ENCODE assay signal across 8 cellular contexts in the genomic region with DNA sequence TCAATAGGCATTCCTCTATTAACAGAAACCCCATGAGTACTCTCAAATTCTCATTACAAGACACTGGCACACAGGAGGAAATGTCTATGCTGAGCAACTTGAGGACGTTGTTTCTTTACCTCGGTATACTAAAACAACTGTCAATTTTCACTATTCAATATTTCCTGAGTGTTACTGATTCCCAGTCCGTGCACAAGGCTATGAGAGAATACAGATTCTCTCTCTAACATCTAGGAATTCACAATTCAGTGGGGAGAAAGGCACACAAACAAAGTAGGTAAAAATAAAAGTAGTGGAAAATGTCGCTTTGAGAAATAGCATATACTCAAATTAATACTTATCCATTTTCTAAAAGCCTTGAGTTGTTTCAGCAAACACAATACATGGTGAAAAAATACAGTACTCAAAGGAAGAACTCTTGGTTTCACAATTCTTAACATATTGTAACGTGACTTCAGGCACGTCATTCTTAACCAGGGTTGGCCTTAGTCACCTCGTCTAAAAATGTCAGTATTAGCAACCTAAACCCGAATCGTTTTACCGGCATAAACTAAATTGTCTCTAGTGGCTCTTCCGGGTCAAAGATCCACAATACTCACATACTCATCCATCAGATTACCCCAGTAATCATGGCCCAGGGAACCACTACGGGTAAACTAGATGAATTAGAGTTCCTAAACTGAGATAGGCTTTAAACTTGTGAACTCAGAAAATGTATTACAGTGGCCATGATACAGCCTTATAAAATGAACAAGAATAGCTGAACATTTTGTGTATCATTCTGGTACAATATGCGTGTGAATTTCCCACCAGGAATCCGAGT. TPM values are rescaled to one million over a fixed set of nuclear protein-coding genes. Genes with fewer than 3 reads are reported as not detected.
DNase-seq lines count a peak whose midpoint lies in the region; ATAC-seq and TF ChIP-seq lines count a peak whose summit lies in the region.

No MANE protein-coding gene starts in this region.

- CTCF ChIA-PET in CD8-positive, alpha-beta memory T cell (lab: Charles Lee), result no interaction called here
- CTCF ChIA-PET in activated naive CD4-positive, alpha-beta T cell treated with anti-CD3 and anti-CD28 coated beads, Interleukin-2, amount 10 ng/mL, durations not matched to agents 7 days and 5 days (lab: Charles Lee), result no interaction called here

- H3K4me1 ChIP-seq in CD8-positive, alpha-beta memory T cell (ENCODE audit: insufficient read depth, low read length), result peaks cover 32% of the 10 kb centered on the region
- no peaks in the 10 kb centered on the region for H3K4me1 ChIP-seq in right cardiac atrium (ENCODE audit: control insufficient read depth, insufficient read depth, low read length)

- H3K4me3 ChIP-seq in CD8-positive, alpha-beta memory T cell (ENCODE audit: low read length), result peak overlapping the region; percentile 77
- H3K4me3 ChIP-seq in right cardiac atrium (ENCODE audit: low read length), result peak overlapping the region; percentile 50

- TF ChIP-seq CTCF in GM20000 (IDR thresholded peaks at IDR 0.05; ENCODE audit: extremely low read depth, missing control alignments), result no peak

- H3K4me3 Mint-ChIP-seq in CD8-positive, alpha-beta memory T cell, result peak overlapping the region; percentile 92 to 99 (median 98)
- peak overlapping the region; percentile 99 for H3K4me3 Mint-ChIP-seq in activated naive CD4-positive, alpha-beta T cell treated with anti-CD3 and anti-CD28 coated beads, Interleukin-2, amount 10 ng/mL, durations not matched to agents 7 days and 5 days

- no peaks in the 10 kb centered on the region for H3K9me3 ChIP-seq in CD8-positive, alpha-beta memory T cell (ENCODE audit: low read length)
- H3K9me3 ChIP-seq in right cardiac atrium (ENCODE audit: control insufficient read depth, low read length), result no peaks in the 10 kb centered on the region

- H3K27ac ChIP-seq in CD8-positive, alpha-beta memory T cell (ENCODE audit: low read depth, low read length), result peak overlapping the region; percentile 85
- peak overlapping the region; percentile 13 for H3K27ac ChIP-seq in right cardiac atrium (ENCODE audit: low read length)

- intact Hi-C loops in right cardiac atrium (cut with DNase I) (no loop called here), posterior vena cava (cut with DNase I) (no loop called here)

- H3K27ac Mint-ChIP-seq in CD8-positive, alpha-beta memory T cell, result peak overlapping the region; percentile 96 to 99 (median 98)
- H3K27ac Mint-ChIP-seq in activated naive CD4-positive, alpha-beta T cell treated with anti-CD3 and anti-CD28 coated beads, Interleukin-2, amount 10 ng/mL, durations not matched to agents 7 days and 5 days, result peak overlapping the region; percentile 97

- peak in 2 of 5 donors; percentile 28 to 35 for DNase-seq in CD8-positive, alpha-beta memory T cell
- DNase-seq in GM20000 (ENCODE audit: low spot score), result peak; percentile 42
- peak; percentile 67 for DNase-seq in LHCN-M2 (ENCODE audit: low read depth)
- peak; percentile 27 for DNase-seq in activated naive CD4-positive, alpha-beta T cell treated with anti-CD3 and anti-CD28 coated beads, Interleukin-2, amount 10 ng/mL, durations not matched to agents 7 days and 5 days
- DNase-seq in right cardiac atrium, result no peak
- peak; percentile 71 for DNase-seq in renal cortical epithelial cell (ENCODE audit: low read depth)
- no peak for DNase-seq in NCI-H446 (lab: John Stamatoyannopoulos, UW)
- no peak for DNase-seq in posterior vena cava (ENCODE audit: low spot score)

- H3K27me3 ChIP-seq in CD8-positive, alpha-beta memory T cell (ENCODE audit: insufficient read depth, low read length, poor library complexity, severe bottlenecking), result no peaks in the 10 kb centered on the region
- no peaks in the 10 kb centered on the region for H3K27me3 ChIP-seq in right cardiac atrium (ENCODE audit: control insufficient read depth, insufficient read depth)

- no peaks in the 10 kb centered on the region for H3K27me3 Mint-ChIP-seq in CD8-positive, alpha-beta memory T cell
- no peaks in the 10 kb centered on the region for H3K27me3 Mint-ChIP-seq in activated naive CD4-positive, alpha-beta T cell treated with anti-CD3 and anti-CD28 coated beads, Interleukin-2, amount 10 ng/mL, durations not matched to agents 7 days and 5 days

- H3K36me3 ChIP-seq in CD8-positive, alpha-beta memory T cell (ENCODE audit: insufficient read depth, low read length), result no peaks in the 10 kb centered on the region

- H3K36me3 Mint-ChIP-seq in CD8-positive, alpha-beta memory T cell, result peaks cover 0 to 25% (median 0%) of the 10 kb centered on the region in 3 donors
- H3K36me3 Mint-ChIP-seq in activated naive CD4-positive, alpha-beta T cell treated with anti-CD3 and anti-CD28 coated beads, Interleukin-2, amount 10 ng/mL, durations not matched to agents 7 days and 5 days, result peaks cover 4% of the 10 kb centered on the region

- 6% methylated on average over 14 of the region's 14 CpGs for WGBS in right cardiac atrium

- ATAC-seq in right cardiac atrium, result no peak

- peaks cover 41 to 77% (median 72%) of the 10 kb centered on the region in 3 donors for H3K4me1 Mint-ChIP-seq in CD8-positive, alpha-beta memory T cell
- H3K4me1 Mint-ChIP-seq in activated naive CD4-positive, alpha-beta T cell treated with anti-CD3 and anti-CD28 coated beads, Interleukin-2, amount 10 ng/mL, durations not matched to agents 7 days and 5 days, result peaks cover 51% of the 10 kb centered on the region

- POLR2A ChIA-PET in CD8-positive, alpha-beta memory T cell (lab: Charles Lee), result no interaction called here

- no peaks in the 10 kb centered on the region for H3K9me3 Mint-ChIP-seq in CD8-positive, alpha-beta memory T cell
- H3K9me3 Mint-ChIP-seq in activated naive CD4-positive, alpha-beta T cell treated with anti-CD3 and anti-CD28 coated beads, Interleukin-2, amount 10 ng/mL, durations not matched to agents 7 days and 5 days, result no peaks in the 10 kb centered on the region

RNA-seq across cellular contexts. Expression of gene IPMK, which starts 1.5 kb away (rescaled TPM):
- 1 to 10 TPM; 7.0 to 7.6 TPM for total RNA-seq in CD8-positive, alpha-beta memory T cell
- polyA plus RNA-seq in CD8-positive, alpha-beta memory T cell, result 1.6 TPM
- total RNA-seq in LHCN-M2 (2014; rRNA removed) (6.8 and 7.6 TPM in 2 replicates), right cardiac atrium (1 to 10 TPM; 2.1 to 2.6 (median 2.3) TPM), renal cortical epithelial cell (8.5 and 11.1 TPM in 2 replicates), posterior vena cava (1 to 10 TPM; 5.0 to 5.4 TPM)
- polyA plus RNA-seq in LHCN-M2 (2012), result 1.1 TPM
- polyA plus RNA-seq in right cardiac atrium, result 1.2 TPM

RNA-seq across cellular contexts. Expression of gene CISD1, which starts 2.7 kb away (rescaled TPM):
- total RNA-seq in CD8-positive, alpha-beta memory T cell, result 10 to 100 TPM; 51.4 to 55.6 TPM
- 63.5 TPM for polyA plus RNA-seq in CD8-positive, alpha-beta memory T cell
- total RNA-seq in LHCN-M2 (2014; rRNA removed) (17.8 and 21.6 TPM in 2 replicates), right cardiac atrium (100 to 1,000 TPM; 119 to 159 (median 137) TPM), renal cortical epithelial cell (25.0 and 42.2 TPM in 2 replicates), posterior vena cava (10 to 100 TPM; 38.4 to 47.5 TPM)
- polyA plus RNA-seq in LHCN-M2 (2012), result 23.9 TPM
- 100 TPM for polyA plus RNA-seq in right cardiac atrium

Comparison
In these comparisons a context has a peak if more than half of its experiments do, and no peak if none do; other contexts are left out.
1. DNase-seq: peak in GM20000 (single experiment), LHCN-M2 (single experiment), activated naive CD4-positive, alpha-beta T cell treated with anti-CD3 and anti-CD28 coated beads, Interleukin-2, amount 10 ng/mL, durations not matched to agents 7 days and 5 days (single experiment) and renal cortical epithelial cell (single experiment); none in right cardiac atrium (0 of 3), NCI-H446 (0 of 2) and posterior vena cava (single experiment).